8 cellular contexts compared by ENCODE assay signal in the genomic region with DNA sequence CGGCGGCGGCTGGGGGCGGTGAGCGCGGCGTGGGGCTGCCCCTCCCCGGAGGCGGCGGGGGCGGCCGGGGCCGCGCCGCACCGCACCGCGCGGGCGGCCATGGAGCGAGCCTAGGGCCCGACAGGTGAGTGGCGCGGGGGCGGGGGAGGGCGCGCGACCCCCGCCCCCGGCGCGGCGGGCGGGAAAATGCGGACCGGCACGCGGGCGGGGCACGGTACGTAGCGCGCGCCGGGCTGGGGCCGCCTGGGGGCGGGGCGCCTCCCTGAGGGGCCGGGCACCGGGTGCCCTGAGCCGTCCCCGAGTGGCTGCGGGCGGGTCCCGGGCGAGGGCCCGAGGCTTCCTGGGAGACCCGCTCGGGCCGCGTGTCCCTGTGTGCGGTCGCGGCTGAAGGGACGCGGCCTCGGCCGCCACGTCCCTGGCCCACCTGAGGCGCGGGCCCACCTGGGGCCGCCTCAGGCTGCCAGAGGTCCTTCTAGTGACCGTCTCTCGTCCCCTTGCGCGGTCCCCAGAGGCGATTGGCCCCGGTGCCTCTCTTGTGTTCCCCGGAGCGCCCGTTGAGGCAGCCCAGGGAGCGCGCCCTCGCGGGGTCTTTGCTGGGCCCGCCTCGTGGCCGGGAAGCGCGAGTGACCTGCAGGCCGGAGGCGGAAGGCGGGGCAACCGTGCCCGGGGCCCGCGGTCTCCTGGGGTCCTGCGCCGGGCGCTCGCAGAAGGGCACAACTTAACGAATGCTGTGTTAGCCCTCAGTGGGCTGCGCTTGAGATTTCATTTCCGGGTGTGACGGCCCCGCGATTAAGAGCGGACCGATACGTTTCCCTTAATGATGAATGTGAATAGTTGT. TPM values are rescaled to one million over a fixed set of nuclear protein-coding genes. Genes with fewer than 3 reads are reported as not detected.
DNase-seq lines count a peak whose midpoint lies in the region; ATAC-seq, FAIRE-seq and TF ChIP-seq lines count a peak whose summit lies in the region.

No MANE protein-coding gene starts in this region.

- TF ChIP-seq CTCF in thoracic aorta (IDR thresholded peaks at IDR 0.05) = peak; percentile 10

- no peaks in the 10 kb centered on the region for H3K36me3 ChIP-seq in thoracic aorta

- peaks cover 13 to 16% of the 10 kb centered on the region in 2 donors for H3K4me1 ChIP-seq in thoracic aorta (ENCODE audit: control insufficient read depth in 1 of 2, low read depth in 2 of 2)

- H3K27me3 ChIP-seq in thoracic aorta (replicated peaks; ENCODE audit: insufficient read depth) = no peaks in the 10 kb centered on the region

- peak; percentile 74 for ATAC-seq in GM21717 (IDR thresholded peaks at IDR 0.05; ENCODE audit: unreplicated experiment)
- peak; percentile 51 for ATAC-seq in thoracic aorta (ENCODE audit: insufficient number of reproducible peaks, low FRiP score, low read depth)

- in situ Hi-C loops in KBM-7 (cut with MboI; ENCODE audit: low pct_unique_long_range_greater_than_20kb, low sequenced_read_pairs) = no loop called here

- no peak for FAIRE-seq in frontal cortex (lab: Jason Lieb, UNC)

- no peaks in the 10 kb centered on the region for H3K9me3 ChIP-seq in thoracic aorta

- H3K27ac ChIP-seq in thoracic aorta = peak overlapping the region; percentile 83 to 91

- DNase-seq in EL = peak; percentile 67
- DNase-seq in KBM-7 = peak; percentile 61
- DNase-seq in SHP77 (lab: John Stamatoyannopoulos, UW) = peak; percentile 62 to 86
- DNase-seq in activated gamma-delta T cell treated with Interleukin-2 at 50 U/mL for 16 hours = peak; percentile 67
- DNase-seq in frontal cortex (ENCODE audit: low spot score in 2 of 2) = peak; percentile 81 to 82
- peak; percentile 58 for DNase-seq in occipital lobe (lab: John Stamatoyannopoulos, UW)
- no peak for DNase-seq in thoracic aorta (ENCODE audit: low spot score)

- peak overlapping the region; percentile 81 for H3K4me3 ChIP-seq in thoracic aorta

RNA-seq across cellular contexts. Expression of a gene that starts 0.5 kb away (rescaled TPM):
- total RNA-seq in frontal cortex (48.9 TPM), occipital lobe (50.8 TPM), thoracic aorta (10 to 100 TPM; 37.2 to 44.9 TPM)

RNA-seq across cellular contexts. Expression of a gene that starts 55.7 kb away (rescaled TPM):
- total RNA-seq in frontal cortex (16.7 TPM), occipital lobe (15.9 TPM), thoracic aorta (10 to 100 TPM; 37.4 to 69.2 TPM)
